In genomic region chrX:2614911-2615310, GRCh38 we compare ENCODE assay signal across 9 cellular contexts.
A peak's percentile ranks its signal among the peaks of the same experiment; 100 is the strongest.
DNase-seq lines count a peak whose midpoint lies in the region; ATAC-seq lines count a peak whose summit lies in the region.
"Had no signal": no experiment of that assay in that cellular context is flagged by ENCODE, and none has a peak within 500 bp of the region (broad histone marks: within the 10 kb centered on the region; RNA-seq: fewer than 3 reads in every experiment).

No MANE protein-coding gene starts in this region.

- H3K36me3 Mint-ChIP-seq in T-helper 17 cell (ENCODE audit: low read depth), result peaks cover 7% of the 10 kb centered on the region

- intact Hi-C loops in sciatic nerve (cut with DNase I), result no loop called here

- no peaks in the 10 kb centered on the region for H3K9me3 ChIP-seq in T-helper 17 cell (ENCODE audit: control insufficient read depth, low read length, poor library complexity, severe bottlenecking)

- ATAC-seq in T-helper 17 cell (peak; percentile 52), sciatic nerve (peak; percentile 85)

- DNase-seq in GM03348 (ENCODE audit: low spot score) (peak; percentile 85), T-helper 17 cell (no peak), foreskin melanocyte (peak; percentile 77), sciatic nerve (ENCODE audit: low spot score) (no peak), occipital lobe (lab: John Stamatoyannopoulos, UW) (no peak), C1 segment of cervical spinal cord (lab: John Stamatoyannopoulos, UW) (no peak), NCI-H526 treated with DMSO at 0.1 percent for 48 hours (lab: John Stamatoyannopoulos, UW) (no peak)
- no peak for DNase-seq in stimulated activated CD4-positive, alpha-beta T cell treated with anti-CD3 and anti-CD28 coated beads, Interleukin-4, amount 100 ng/mL, for 24 hours
- DNase-seq: head of caudate nucleus had no signal

- H3K27ac Mint-ChIP-seq in T-helper 17 cell, result peak overlapping the region; percentile 63

- H3K4me3 Mint-ChIP-seq in T-helper 17 cell, result no peak overlapping the region

- no peaks in the 10 kb centered on the region for H3K27me3 Mint-ChIP-seq in T-helper 17 cell

- peaks cover 23% of the 10 kb centered on the region for H3K4me1 Mint-ChIP-seq in T-helper 17 cell

Comparison
In these comparisons a context has a peak if more than half of its experiments do, and no peak if none do; other contexts are left out.
1. DNase-seq: peak in GM03348 (single experiment) and foreskin melanocyte (single experiment); none in T-helper 17 cell (0 of 3), sciatic nerve (single experiment), stimulated activated CD4-positive, alpha-beta T cell treated with anti-CD3 and anti-CD28 coated beads, Interleukin-4, amount 100 ng/mL, for 24 hours (single experiment), occipital lobe (single experiment), C1 segment of cervical spinal cord (0 of 14) and NCI-H526 treated with DMSO at 0.1 percent for 48 hours (single experiment).